27 cellular contexts compared by ENCODE assay signal in the genomic region with DNA sequence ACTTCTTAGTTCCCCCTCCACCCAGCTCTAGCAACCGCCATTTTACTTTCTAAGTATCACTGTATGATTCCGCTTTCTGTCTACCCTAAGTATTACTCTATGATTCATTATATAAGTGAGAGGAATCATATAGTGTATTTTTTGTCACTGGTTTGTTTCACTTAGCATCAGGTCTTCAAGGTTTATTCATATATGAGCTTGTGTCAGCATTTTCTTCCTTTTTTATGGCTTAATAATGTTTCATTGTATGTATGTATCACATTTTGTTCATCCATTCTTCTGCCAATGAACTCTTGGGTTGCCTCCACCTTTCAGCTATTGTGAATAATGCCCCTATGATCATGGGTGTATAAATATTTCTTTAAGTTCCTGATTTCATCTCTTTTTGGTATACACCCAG.
"Had no signal": no experiment of that assay in that cellular context is flagged by ENCODE, and none has a peak within 500 bp of the region (broad histone marks: within the 10 kb centered on the region; RNA-seq: fewer than 3 reads in every experiment).

No MANE protein-coding gene starts in this region.

- H3K36me3 ChIP-seq: stomach, suprapubic skin, thoracic aorta, thyroid gland, tibial artery, tibial nerve, transverse colon, upper lobe of left lung, upper lobe of right lung, uterus, vagina had no signal

- H3K27me3 ChIP-seq: suprapubic skin, testis, thyroid gland, tibial artery, tibial nerve, transverse colon, upper lobe of left lung, upper lobe of right lung, uterus, vagina had no signal

- ATAC-seq: stimulated activated effector memory CD8-positive, alpha-beta T cell treated with anti-CD3 and anti-CD28 coated beads, Interleukin-12 subunit alpha, Interleukin-12 subunit beta, amount 100 ng/mL, for 72 hours; stimulated activated memory B cell treated with anti-CD40 and anti-IgM and Interleukin-4, amounts not matched to agents 10 μg/mL and 1 μg/mL and 100 μg/mL, for 72 hours; stimulated activated naive B cell treated with anti-CD40 and anti-IgM and Interleukin-4, amounts not matched to agents 10 μg/mL and 1 μg/mL and 100 μg/mL, for 72 hours; stimulated activated naive CD8-positive, alpha-beta T cell treated with anti-CD3 and anti-CD28 coated beads, Interleukin-15, amount 100 ng/mL, for 72 hours; stimulated activated naive CD8-positive, alpha-beta T cell treated with anti-CD3 and anti-CD28 coated beads, Interleukin-15, Interleukin-2, amounts not matched to agents 100 U/mL and 50 U/mL, for 24 hours; upper lobe of right lung had no signal

- H3K4me3 ChIP-seq: stomach, suprapubic skin, testis, thoracic aorta, thyroid gland, tibial artery, tibial nerve, transverse colon, upper lobe of left lung, upper lobe of right lung, uterus, vagina had no signal

- DNase-seq: stimulated activated CD4-positive, alpha-beta T cell treated with anti-CD3 and anti-CD28 coated beads, Interleukin-2, amount 100 ng/mL, for 48 hours; stimulated activated CD4-positive, alpha-beta T cell treated with anti-CD3 and anti-CD28 coated beads, Interleukin-4, amount 100 ng/mL, for 1 hour; stimulated activated CD4-positive, alpha-beta T cell treated with anti-CD3 and anti-CD28 coated beads, Interleukin-4, amount 100 ng/mL, for 24 hours; stimulated activated CD4-positive, alpha-beta T cell treated with anti-CD3 and anti-CD28 coated beads, Interleukin-4, amount 100 ng/mL, for 4 hours; stimulated activated CD8-positive, alpha-beta memory T cell treated with anti-CD3 and anti-CD28 coated beads, Interleukin-4, amount 100 ng/mL, for 48 hours; stimulated activated naive B cell treated with anti-CD40 and anti-IgM and Interleukin-4, amounts not matched to agents 10 μg/mL and 1 μg/mL and 100 μg/mL, for 72 hours; stimulated activated naive CD4-positive, alpha-beta T cell; stimulated activated naive CD4-positive, alpha-beta T cell treated with Interleukin-2 at 50 U/mL for 16 hours; stimulated activated naive CD8-positive, alpha-beta T cell treated with anti-CD3 and anti-CD28 coated beads, Interleukin-15, amount 100 ng/mL, for 72 hours; stimulated activated naive CD8-positive, alpha-beta T cell treated with anti-CD3 and anti-CD28 coated beads, Interleukin-15, Interleukin-2, amounts not matched to agents 100 U/mL and 50 U/mL, for 24 hours; stomach; substantia nigra; testis; thyroid gland; tibial artery; transverse colon; trophoblast cell; upper lobe of left lung; upper lobe of right lung; uterus had no signal

- H3K9me3 ChIP-seq: stomach, suprapubic skin, testis, thoracic aorta, thyroid gland, tibial artery, tibial nerve, transverse colon, upper lobe of left lung, upper lobe of right lung, uterus, vagina had no signal

- H3K4me1 ChIP-seq: stomach, suprapubic skin, testis, thyroid gland, tibial nerve, transverse colon, upper lobe of left lung, upper lobe of right lung, uterus, vagina had no signal

- FAIRE-seq: urothelium cell line had no signal

- H3K27ac ChIP-seq: stomach, suprapubic skin, testis, thoracic aorta, thyroid gland, tibial artery, tibial nerve, transverse colon, upper lobe of left lung, upper lobe of right lung, uterus, vagina had no signal
